Comparison of ENCODE assay signal across 10 cellular contexts in the genomic region with DNA sequence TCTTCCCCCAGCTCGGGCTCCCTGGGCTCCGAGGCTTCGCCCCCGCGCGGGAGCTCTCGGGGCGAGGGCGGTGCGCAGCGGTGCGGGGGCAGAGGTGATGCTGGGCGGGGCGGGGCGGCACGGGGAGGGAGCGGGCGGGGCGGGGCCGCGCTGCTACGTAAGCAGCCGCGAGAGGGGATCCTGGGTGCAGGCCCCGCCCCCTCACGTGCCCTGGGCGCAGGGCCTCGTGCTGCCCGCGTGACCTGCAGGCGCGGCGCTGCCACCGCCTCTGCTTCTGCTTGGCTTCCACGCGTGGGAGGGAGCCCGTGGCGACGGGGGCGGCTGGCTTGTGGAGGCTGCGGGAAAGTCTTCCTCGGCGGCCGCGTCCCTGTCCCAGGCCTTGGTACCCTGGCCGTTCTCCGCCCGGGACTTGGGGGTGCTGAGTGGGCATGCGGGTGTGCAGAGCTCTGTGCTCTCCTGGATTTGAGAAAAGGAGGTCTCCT.
DNase-seq lines count a peak whose midpoint lies in the region; ATAC-seq, FAIRE-seq and TF ChIP-seq lines count a peak whose summit lies in the region.
"Had no signal": no experiment of that assay in that cellular context is flagged by ENCODE, and none has a peak within 500 bp of the region (broad histone marks: within the 10 kb centered on the region; RNA-seq: fewer than 3 reads in every experiment).

No MANE protein-coding gene starts in this region.

- FAIRE-seq in HepG2 (lab: Jason Lieb, UNC), result no peak
- FAIRE-seq: TTC549 had no signal

- H3K79me2 ChIP-seq in HepG2 (ENCODE audit: insufficient read depth, low read length), result no peaks in the 10 kb centered on the region

- ATAC-seq in HepG2 (peak; percentile 21; the same call in 1 of the 3 replicates), aorta (ENCODE audit: low FRiP score) (peak; percentile 30), GM18505 (IDR thresholded peaks at IDR 0.05; ENCODE audit: unreplicated experiment) (no peak)

- DNase-seq in stimulated activated CD4-positive, alpha-beta T cell treated with anti-CD3 and anti-CD28 coated beads, Interleukin-4, amount 100 ng/mL, for 1 hour, result peak; percentile 16
- DNase-seq in stimulated activated CD4-positive, alpha-beta T cell treated with anti-CD3 and anti-CD28 coated beads, Interleukin-4, amount 100 ng/mL, for 24 hours, result no peak
- peak; percentile 90 for DNase-seq in cerebellum (ENCODE audit: low spot score)
- no peak for DNase-seq in HepG2 (ENCODE audit: low spot score)
- DNase-seq in aorta, result no peak
- DNase-seq in GOT3 (lab: John Stamatoyannopoulos, UW), result no peak
- DNase-seq in NCI-H187 (lab: John Stamatoyannopoulos, UW), result no peak
- DNase-seq: tibial artery had no signal

- TF ChIP-seq EP300 in HepG2 (IDR thresholded peaks at IDR 0.05; ENCODE audit: low read depth in 2 of 2, low read length in 2 of 2), result no peak
- TF ChIP-seq EP300 in HepG2 (CRISPR knock-in tag; IDR thresholded peaks at IDR 0.05; ENCODE audit: borderline replicate concordance), result no peak

- H3K27me3 ChIP-seq in HepG2 (ENCODE audit: control insufficient read depth in 1 of 2, insufficient read depth in 2 of 2, low read length in 2 of 2), result peaks cover 4 to 42% of the 10 kb centered on the region in 2 experiments; a peak in 4 of 5 replicates
- H3K27me3 ChIP-seq in aorta (ENCODE audit: control insufficient read depth in 1 of 2, insufficient read depth in 2 of 2, low read length in 1 of 2), result no peaks in the 10 kb centered on the region

- CTCF ChIA-PET in HepG2 (lab: Yijun Ruan, JAX; ENCODE audit: low intra/inter-chr PET ratio, low total read pairs), result no interaction called here

- H3K4me2 ChIP-seq in HepG2 (ENCODE audit: low read depth, low read length), result no peak overlapping the region

- no peak for TF ChIP-seq RAD21 in HepG2 (CRISPR knock-in tag; IDR thresholded peaks at IDR 0.05)

- BruUV-seq in HepG2 (replicated peaks; lab: Mats Ljungman, UMichigan), result no TSS peak

- H3K4me1 ChIP-seq in HepG2 (ENCODE audit: insufficient read depth, low read length) (peaks cover 17% of the 10 kb centered on the region), aorta (ENCODE audit: control insufficient read depth in 1 of 2, insufficient read depth in 2 of 2, low read length in 2 of 2) (no peaks in the 10 kb centered on the region)

- intact Hi-C loops in HepG2 (cut with micrococcal nuclease; ENCODE audit: unreplicated experiment) (no loop called here), aorta (cut with DNase I) (no loop called here)

- H3K27ac ChIP-seq in HepG2 (ENCODE audit: extremely low read length, insufficient read depth, low read length), result no peak overlapping the region
- H3K27ac ChIP-seq in aorta (ENCODE audit: low read depth in 1 of 2, low read length in 2 of 2), result no peak overlapping the region
- H3K27ac ChIP-seq: tibial artery had no signal

- in situ Hi-C loops in HepG2 (cut with HindIII; ENCODE audit: extremely low pct_ligation_motif_present, low pct_unique_long_range_greater_than_20kb), result no loop called here

- TF ChIP-seq POLR2A in HepG2 (IDR thresholded peaks at IDR 0.05; ENCODE audit: insufficient read depth in 1 of 2, low read depth in 2 of 2, low read length in 2 of 2) (no peak), GM18505 (IDR thresholded peaks at IDR 0.05; ENCODE audit: borderline replicate concordance, extremely low read depth, insufficient read depth, insufficient read length) (no peak)

- no peaks in the 10 kb centered on the region for H4K20me1 ChIP-seq in HepG2 (ENCODE audit: insufficient read depth, low read length)

- POLR2A ChIA-PET in HepG2 (lab: Yijun Ruan, JAX), result no interaction called here

- H3K9me3 ChIP-seq in HepG2 (ENCODE audit: low read length) (no peaks in the 10 kb centered on the region), aorta (ENCODE audit: control insufficient read depth, low read length) (peaks cover 3% of the 10 kb centered on the region)
- H3K9me3 ChIP-seq: tibial artery had no signal

- H2AFZ ChIP-seq in HepG2 (ENCODE audit: low read length), result no peak overlapping the region

- WGBS in HepG2 (ENCODE audit: low lambda C conversion rate), result 44% methylated on average over 18 of the region's 49 CpGs
- WGBS in aorta, 2 donors, result 20 to 35% methylated on average over 26 to 49 of the region's 49 CpGs

- H3K36me3 ChIP-seq in HepG2 (replicated peaks in 1 of 2; ENCODE audit: control insufficient read depth in 1 of 2, insufficient read depth in 2 of 2, low read length in 2 of 2) (no peaks in the 10 kb centered on the region), aorta (ENCODE audit: control insufficient read depth in 1 of 2, insufficient read depth in 2 of 2, low read length in 1 of 2) (no peaks in the 10 kb centered on the region)
- H3K36me3 ChIP-seq: tibial artery had no signal

- no peak for TF ChIP-seq CTCF in HepG2 (CRISPR knock-in tag; IDR thresholded peaks at IDR 0.05)

- H3K9ac ChIP-seq in HepG2 (ENCODE audit: insufficient read depth, low read depth, low read length), result no peak overlapping the region

- no peak overlapping the region for H3K4me3 ChIP-seq in HepG2 (replicated peaks in 1 of 3; ENCODE audit: insufficient read depth in 1 of 3, low read depth in 2 of 3, low read length in 3 of 3)
- no peak overlapping the region for H3K4me3 ChIP-seq in aorta (ENCODE audit: low read length in 2 of 2)

TF ChIP-seq in HepG2, 621 proteins besides CTCF, POLR2A, EP300 and RAD21:
- TF ChIP-seq, protein P1, sequence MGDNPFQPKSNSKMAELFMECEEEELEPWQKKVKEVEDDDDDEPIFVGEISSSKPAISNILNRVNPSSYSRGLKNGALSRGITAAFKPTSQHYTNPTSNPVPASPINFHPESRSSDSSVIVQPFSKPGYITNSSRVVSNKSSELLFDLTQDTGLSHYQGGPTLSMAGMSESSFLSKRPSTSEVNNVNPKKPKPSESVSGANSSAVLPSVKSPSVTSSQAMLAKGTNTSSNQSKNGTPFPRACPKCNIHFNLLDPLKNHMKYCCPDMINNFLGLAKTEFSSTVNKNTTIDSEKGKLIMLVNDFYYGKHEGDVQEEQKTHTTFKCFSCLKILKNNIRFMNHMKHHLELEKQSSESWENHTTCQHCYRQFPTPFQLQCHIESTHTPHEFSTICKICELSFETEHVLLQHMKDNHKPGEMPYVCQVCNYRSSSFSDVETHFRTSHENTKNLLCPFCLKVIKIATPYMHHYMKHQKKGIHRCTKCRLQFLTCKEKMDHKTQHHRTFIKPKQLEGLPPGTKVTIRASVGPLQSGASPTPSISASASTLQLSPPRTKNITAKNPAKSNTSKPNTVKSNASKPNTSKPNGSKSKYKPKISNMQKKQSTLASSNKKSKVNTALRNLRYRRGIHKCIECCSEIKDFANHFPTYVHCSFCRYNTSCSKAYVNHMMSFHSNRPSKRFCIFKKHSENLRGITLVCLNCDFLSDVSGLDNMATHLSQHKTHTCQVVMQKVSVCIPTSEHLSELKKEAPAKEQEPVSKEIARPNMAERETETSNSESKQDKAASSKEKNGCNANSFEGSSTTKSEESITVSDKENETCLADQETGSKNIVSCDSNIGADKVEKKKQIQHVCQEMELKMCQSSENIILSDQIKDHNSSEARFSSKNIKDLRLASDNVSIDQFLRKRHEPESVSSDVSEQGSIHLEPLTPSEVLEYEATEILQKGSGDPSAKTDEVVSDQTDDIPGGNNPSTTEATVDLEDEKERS (CRISPR knock-in tag; IDR thresholded peaks at IDR 0.05), result no peak
- TF ChIP-seq BHLHE40 (IDR thresholded peaks at IDR 0.05; ENCODE audit: low read length), result 0 out of 2 replicates have a peak, but pooled peaks have one; percentile 26
TF ChIP-seq in HepG2: peak in this region for 1.

Comparison
In these comparisons a context has a peak if more than half of its experiments do, and no peak if none do; other contexts are left out.
1. DNase-seq: peak in stimulated activated CD4-positive, alpha-beta T cell treated with anti-CD3 and anti-CD28 coated beads, Interleukin-4, amount 100 ng/mL, for 1 hour (single experiment) and cerebellum (single experiment); none in stimulated activated CD4-positive, alpha-beta T cell treated with anti-CD3 and anti-CD28 coated beads, Interleukin-4, amount 100 ng/mL, for 24 hours (single experiment), HepG2 (single experiment), aorta (0 of 2), GOT3 (single experiment) and NCI-H187 (0 of 2).